Comparison of ENCODE assay signal across 8 cellular contexts in genomic region chr10:88389456-88389855, GRCh38.
DNase-seq lines count a peak whose midpoint lies in the region; ATAC-seq and TF ChIP-seq lines count a peak whose summit lies in the region.

No MANE protein-coding gene starts in this region.

- TF ChIP-seq POLR2A in esophagus squamous epithelium (IDR thresholded peaks at IDR 0.05) = no peak

- H3K27me3 Mint-ChIP-seq in T-helper 2 cell treated with Interferon-gamma antibody and Interleukin-4, amounts not matched to agents 5 μg/mL and 100 μg/mL, for 36 hours (ENCODE audit: low read depth) = no peaks in the 10 kb centered on the region

- no peak overlapping the region for H3K4me3 ChIP-seq in BLaER1
- H3K4me3 ChIP-seq in esophagus squamous epithelium = no peak overlapping the region
- no peak overlapping the region for H3K4me3 ChIP-seq in parathyroid adenoma (ENCODE audit: low read depth, low read length)

- no peak for ATAC-seq in HG03280 (IDR thresholded peaks at IDR 0.05; ENCODE audit: unreplicated experiment)

- H3K4me1 Mint-ChIP-seq in T-helper 2 cell treated with Interferon-gamma antibody and Interleukin-4, amounts not matched to agents 5 μg/mL and 100 μg/mL, for 36 hours (ENCODE audit: low read depth) = peaks cover 32% of the 10 kb centered on the region

- H3K4me1 ChIP-seq in BLaER1 (peaks cover 66% of the 10 kb centered on the region), esophagus squamous epithelium (peaks cover 8 to 41% (median 23%) of the 10 kb centered on the region in 3 donors), parathyroid adenoma (peaks cover 7% of the 10 kb centered on the region)

- H3K4me3 Mint-ChIP-seq in T-helper 2 cell treated with Interferon-gamma antibody and Interleukin-4, amounts not matched to agents 5 μg/mL and 100 μg/mL, for 36 hours = no peak overlapping the region

- H4K20me1 ChIP-seq in BLaER1 = no peaks in the 10 kb centered on the region

- H3K36me3 Mint-ChIP-seq in T-helper 2 cell treated with Interferon-gamma antibody and Interleukin-4, amounts not matched to agents 5 μg/mL and 100 μg/mL, for 36 hours (ENCODE audit: low read depth) = peaks cover 11% of the 10 kb centered on the region

- no peaks in the 10 kb centered on the region for H3K79me2 ChIP-seq in parathyroid adenoma

- no peaks in the 10 kb centered on the region for H3K27me3 ChIP-seq in BLaER1
- H3K27me3 ChIP-seq in esophagus squamous epithelium = no peaks in the 10 kb centered on the region
- no peaks in the 10 kb centered on the region for H3K27me3 ChIP-seq in parathyroid adenoma (ENCODE audit: control insufficient read depth, insufficient read depth, low read length)

- peak overlapping the region; percentile 80 for H3K4me2 ChIP-seq in BLaER1
- H3K4me2 ChIP-seq in parathyroid adenoma (ENCODE audit: low read length) = no peak overlapping the region

- in situ Hi-C loops in GM13976 (cut with MboI; ENCODE audit: low sequenced_read_pairs, unreplicated experiment) = loop anchor here (5.0 to 10.0 kb wide), 3 partner anchors 107 to 527 kb away; partner anchors contain the start of genes KLLN and PTEN

- no peaks in the 10 kb centered on the region for H3K36me3 ChIP-seq in BLaER1
- H3K36me3 ChIP-seq in esophagus squamous epithelium = no peaks in the 10 kb centered on the region
- no peaks in the 10 kb centered on the region for H3K36me3 ChIP-seq in parathyroid adenoma (ENCODE audit: control insufficient read depth, insufficient read depth, low read length)

- 4 to 7% methylated on average over 3 of the region's 3 CpGs for WGBS in esophagus squamous epithelium, 2 donors

- DNase-seq in GM13976 (ENCODE audit: low spot score) = no peak
- DNase-seq in RPMI7951 (ENCODE audit: low read depth) = peak; percentile 64
- DNase-seq in esophagus squamous epithelium (lab: John Stamatoyannopoulos, UW) = no peak
- DNase-seq in NCI-H1436 (lab: John Stamatoyannopoulos, UW) = no peak
- DNase-seq in T-helper 2 cell treated with Interferon-gamma antibody and Interleukin-4, amounts not matched to agents 5 μg/mL and 100 μg/mL, for 36 hours (ENCODE audit: low spot score) = no peak

- TF ChIP-seq CTCF in GM13976 (IDR thresholded peaks at IDR 0.05; ENCODE audit: borderline replicate concordance, control extremely low read depth, extremely low read depth, insufficient read depth, missing control alignments) (peak; percentile 46), esophagus squamous epithelium (IDR thresholded peaks at IDR 0.05) (peak; percentile 32 to 66 (median 54)), parathyroid adenoma (IDR thresholded peaks at IDR 0.05) (peak; percentile 34)

- intact Hi-C loops in esophagus squamous epithelium (cut with DNase I) = loop anchor here (10.0 kb wide), 1 partner anchor 535 kb away; no protein-coding TSS in a partner anchor

- H2AFZ ChIP-seq in parathyroid adenoma = no peak overlapping the region

- H3K9ac ChIP-seq in BLaER1 = no peak overlapping the region
- H3K9ac ChIP-seq in parathyroid adenoma = no peak overlapping the region

- no peak overlapping the region for H3K27ac Mint-ChIP-seq in T-helper 2 cell treated with Interferon-gamma antibody and Interleukin-4, amounts not matched to agents 5 μg/mL and 100 μg/mL, for 36 hours

- H3K9me3 ChIP-seq in BLaER1 (no peaks in the 10 kb centered on the region), esophagus squamous epithelium (no peaks in the 10 kb centered on the region), parathyroid adenoma (ENCODE audit: control insufficient read depth, low read length) (no peaks in the 10 kb centered on the region)

- peak overlapping the region; percentile 94 for H3K27ac ChIP-seq in BLaER1
- no peak overlapping the region for H3K27ac ChIP-seq in esophagus squamous epithelium
- H3K27ac ChIP-seq in parathyroid adenoma = no peak overlapping the region

- peaks cover 12% of the 10 kb centered on the region for H3K9me3 Mint-ChIP-seq in T-helper 2 cell treated with Interferon-gamma antibody and Interleukin-4, amounts not matched to agents 5 μg/mL and 100 μg/mL, for 36 hours
